ENCODE assay signal across 25 cellular contexts in the genomic region with DNA sequence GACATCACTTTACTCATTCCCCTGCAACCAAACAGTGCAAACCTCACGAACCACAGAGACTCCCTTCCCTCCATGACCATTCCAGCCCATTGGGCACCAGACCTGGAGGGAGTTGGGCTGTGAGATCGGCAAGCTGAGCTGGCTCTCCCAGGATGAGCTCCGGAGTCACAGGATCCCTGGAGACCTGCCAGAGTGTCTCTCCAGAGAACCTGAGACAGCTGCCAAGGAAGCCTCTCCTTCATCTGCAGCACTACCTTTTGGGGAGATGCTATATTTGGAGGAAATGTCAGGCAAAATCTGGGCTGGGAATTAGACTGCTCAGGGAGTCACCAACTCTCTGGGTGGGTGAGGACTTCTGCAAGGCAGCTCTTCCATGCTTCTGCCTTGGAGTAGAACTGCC.
"Had no signal": no experiment of that assay in that cellular context is flagged by ENCODE, and none has a peak within 500 bp of the region (broad histone marks: within the 10 kb centered on the region; RNA-seq: fewer than 3 reads in every experiment).

No MANE protein-coding gene starts in this region.

- H3K4me3 ChIP-seq: ascending aorta, body of pancreas, SK-N-MC had no signal

- H3K27me3 ChIP-seq: ascending aorta, body of pancreas had no signal

- H3K27ac ChIP-seq: ascending aorta, body of pancreas, SK-N-MC had no signal

- H3K36me3 ChIP-seq: ascending aorta had no signal

- DNase-seq: activated B cell treated with CpG ODN at 0.5 μM for 24 hours; activated CD4-positive, alpha-beta T cell treated with anti-CD3 and anti-CD28 coated beads for 1 hour; activated CD4-positive, alpha-beta T cell treated with anti-CD3 and anti-CD28 coated beads, Interleukin-2, amount 10 ng/mL, durations not matched to agents 24 days and 14 days; activated CD4-positive, alpha-beta T cell treated with anti-CD3 and anti-CD28 coated beads, Interleukin-2, amount 50 U/mL, for 48 hours; activated CD8-positive, alpha-beta memory T cell treated with anti-CD3 and anti-CD28 coated beads, Interleukin-2, amount 10 ng/mL, durations not matched to agents 7 days and 5 days; activated effector memory CD4-positive, alpha-beta T cell treated with anti-CD3 and anti-CD28 coated beads, Interleukin-2, amount 50 U/mL, for 16 hours; activated naive CD4-positive, alpha-beta T cell treated with Interleukin-2 at 50 U/mL for 16 hours; activated naive CD8-positive, alpha-beta T cell treated with anti-CD3 and anti-CD28 coated beads, Interleukin-2, amount 50 U/mL, for 24 hours; activated T-cell treated with anti-CD3 and anti-CD28 coated beads, Interleukin-2, amount 50 U/mL, for 24 hours; amniotic stem cell; body of pancreas; KG1; NCI-H1048; NCI-H146; NCI-H187 treated with DMSO at 0.1 percent for 48 hours; NCI-H2107; NCI-H510A treated with DMSO at 0.1 percent for 48 hours; NCI-H69; PC-3; T-cell; T-helper 2 cell; T1000 had no signal

- H3K4me1 ChIP-seq: body of pancreas had no signal

- ATAC-seq: activated CD8-positive, alpha-beta memory T cell treated with anti-CD3 and anti-CD28 coated beads, Interleukin-2, amount 10 ng/mL, durations not matched to agents 7 days and 5 days; activated naive CD4-positive, alpha-beta T cell treated with anti-CD3 and anti-CD28 coated beads, Interleukin-2, amount 50 U/mL, for 72 hours; activated naive CD8-positive, alpha-beta T cell treated with anti-CD3 and anti-CD28 coated beads, Interleukin-2, amount 50 U/mL, for 24 hours; body of pancreas; PC-3; T-cell had no signal

- H3K9me3 ChIP-seq: ascending aorta, body of pancreas had no signal
